15 cellular contexts compared by ENCODE assay signal in the genomic region with DNA sequence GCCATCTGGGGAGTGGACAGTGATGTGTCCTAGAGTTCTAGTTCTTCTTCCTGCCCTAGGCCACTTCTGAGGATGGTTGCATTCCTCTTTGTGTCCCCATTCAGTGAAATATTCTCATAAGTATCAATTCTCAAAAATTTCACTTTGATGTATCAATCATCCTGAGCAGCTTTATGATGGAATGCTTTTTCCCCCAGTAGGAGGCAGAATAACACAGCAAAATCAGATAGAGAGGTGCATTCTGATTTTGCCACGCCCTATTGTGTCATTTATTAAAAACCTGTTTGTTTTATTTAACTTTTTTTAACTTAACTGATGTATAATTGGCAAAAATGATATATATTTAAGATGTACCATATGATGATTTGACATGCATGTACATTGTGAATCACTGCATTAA.
DNase-seq lines count a peak whose midpoint lies in the region; ATAC-seq and TF ChIP-seq lines count a peak whose summit lies in the region.
"Had no signal": no experiment of that assay in that cellular context is flagged by ENCODE, and none has a peak within 500 bp of the region (broad histone marks: within the 10 kb centered on the region; RNA-seq: fewer than 3 reads in every experiment).

No MANE protein-coding gene starts in this region.

- H3K4me1 ChIP-seq in Karpas-422 (ENCODE audit: low read length) (no peaks in the 10 kb centered on the region), heart left ventricle (no peaks in the 10 kb centered on the region)
- H3K4me1 ChIP-seq: SJSA1 had no signal

- no peak for TF ChIP-seq POLR2A in heart left ventricle (IDR thresholded peaks at IDR 0.05)

- no peaks in the 10 kb centered on the region for H3K9me2 ChIP-seq in Karpas-422 (replicated peaks; ENCODE audit: insufficient read depth, low read length)

- TF ChIP-seq CTCF in 22Rv1 (IDR thresholded peaks at IDR 0.05) (peak; percentile 59), GM12874 (IDR thresholded peaks at IDR 0.05; ENCODE audit: insufficient read depth, low read depth, low read length) (peak; percentile 25; the same call in 1 of the 2 replicates), chondrocyte (IDR thresholded peaks at IDR 0.05) (peak; percentile 23), heart left ventricle (IDR thresholded peaks at IDR 0.05) (peak in 1 of 12 donors; percentile 3)

- DNase-seq in Karpas-422, result peak; percentile 74
- no peak for DNase-seq in chondrocyte (ENCODE audit: low spot score)
- no peak for DNase-seq in NCI-H146 (lab: John Stamatoyannopoulos, UW)
- no peak for DNase-seq in heart left ventricle
- DNase-seq in OCI-M2 (lab: John Stamatoyannopoulos, UW; ENCODE audit: unreplicated experiment), result no peak
- DNase-seq: activated CD4-positive, alpha-beta T cell treated with anti-CD3 and anti-CD28 coated beads, Interleukin-2, amount 50 U/mL, for 48 hours; activated naive CD8-positive, alpha-beta T cell treated with anti-CD3 and anti-CD28 coated beads, Interleukin-2, amount 50 U/mL, for 24 hours; activated T-cell treated with anti-CD3 and anti-CD28 coated beads, Interleukin-2, amount 50 U/mL, for 72 hours; caudate nucleus; mesendoderm; NCI-H1048 had no signal

- ATAC-seq in heart left ventricle (no peak), GM18867 (IDR thresholded peaks at IDR 0.05; ENCODE audit: unreplicated experiment) (no peak)
- ATAC-seq: activated naive CD8-positive, alpha-beta T cell treated with anti-CD3 and anti-CD28 coated beads, Interleukin-2, amount 50 U/mL, for 24 hours; activated T-cell treated with anti-CD3 and anti-CD28 coated beads, Interleukin-2, amount 50 U/mL, for 72 hours had no signal

- H3K36me3 ChIP-seq in Karpas-422 (ENCODE audit: insufficient read depth, low read length) (no peaks in the 10 kb centered on the region), heart left ventricle (no peaks in the 10 kb centered on the region)
- H3K36me3 ChIP-seq: SJSA1 had no signal

- intact Hi-C loops in heart left ventricle (cut with DNase I), result no loop called here

- no peaks in the 10 kb centered on the region for H3K9me3 ChIP-seq in Karpas-422 (ENCODE audit: low read length)
- no peaks in the 10 kb centered on the region for H3K9me3 ChIP-seq in heart left ventricle
- H3K9me3 ChIP-seq: SJSA1 had no signal

- H2AFZ ChIP-seq in Karpas-422 (ENCODE audit: low read length), result no peak overlapping the region

- WGBS in heart left ventricle, 4 donors, result 35 to 61% (median 53%) methylated on average over 1 of the region's 1 CpG

- no peaks in the 10 kb centered on the region for H4K20me1 ChIP-seq in Karpas-422 (ENCODE audit: insufficient read depth, low read depth, low read length)

- no peak overlapping the region for H3K27ac Mint-ChIP-seq in chondrocyte (ENCODE audit: unreplicated experiment)
- H3K27ac Mint-ChIP-seq: activated naive CD8-positive, alpha-beta T cell treated with anti-CD3 and anti-CD28 coated beads, Interleukin-2, amount 50 U/mL, for 24 hours; activated T-cell treated with anti-CD3 and anti-CD28 coated beads, Interleukin-2, amount 50 U/mL, for 72 hours had no signal

- H3K27ac ChIP-seq in 22Rv1 (no peak overlapping the region), Karpas-422 (ENCODE audit: low read length) (no peak overlapping the region), heart left ventricle (no peak overlapping the region)
- H3K27ac ChIP-seq: SJSA1 had no signal

- no peak overlapping the region for H3K4me2 ChIP-seq in Karpas-422 (ENCODE audit: low read depth, low read length, poor library complexity, severe bottlenecking)

- H3K4me3 Mint-ChIP-seq in chondrocyte (ENCODE audit: unreplicated experiment), result no peak overlapping the region
- H3K4me3 Mint-ChIP-seq: activated naive CD8-positive, alpha-beta T cell treated with anti-CD3 and anti-CD28 coated beads, Interleukin-2, amount 50 U/mL, for 24 hours; activated T-cell treated with anti-CD3 and anti-CD28 coated beads, Interleukin-2, amount 50 U/mL, for 72 hours had no signal

- no peak overlapping the region for H3K4me3 ChIP-seq in Karpas-422 (ENCODE audit: low read length)
- no peak overlapping the region for H3K4me3 ChIP-seq in heart left ventricle
- H3K4me3 ChIP-seq: SJSA1 had no signal

- no peaks in the 10 kb centered on the region for H3K36me3 Mint-ChIP-seq in chondrocyte (ENCODE audit: low read depth)

- no peaks in the 10 kb centered on the region for H3K4me1 Mint-ChIP-seq in chondrocyte (ENCODE audit: low read depth)
- H3K4me1 Mint-ChIP-seq: activated naive CD8-positive, alpha-beta T cell treated with anti-CD3 and anti-CD28 coated beads, Interleukin-2, amount 50 U/mL, for 24 hours had no signal

- H3K27me3 Mint-ChIP-seq in chondrocyte (ENCODE audit: low read depth), result peaks cover 3% of the 10 kb centered on the region
- H3K27me3 Mint-ChIP-seq: activated naive CD8-positive, alpha-beta T cell treated with anti-CD3 and anti-CD28 coated beads, Interleukin-2, amount 50 U/mL, for 24 hours had no signal

- H3K27me3 ChIP-seq in Karpas-422 (ENCODE audit: low read length), result no peaks in the 10 kb centered on the region
- H3K27me3 ChIP-seq in heart left ventricle, result no peaks in the 10 kb centered on the region
- H3K27me3 ChIP-seq: SJSA1 had no signal

- H3K9ac ChIP-seq in Karpas-422 (ENCODE audit: low read length), result no peak overlapping the region

- H3K9me3 Mint-ChIP-seq in chondrocyte (ENCODE audit: low read depth), result no peaks in the 10 kb centered on the region
- H3K9me3 Mint-ChIP-seq: activated naive CD8-positive, alpha-beta T cell treated with anti-CD3 and anti-CD28 coated beads, Interleukin-2, amount 50 U/mL, for 24 hours; activated T-cell treated with anti-CD3 and anti-CD28 coated beads, Interleukin-2, amount 50 U/mL, for 72 hours had no signal

- no peaks in the 10 kb centered on the region for H3K79me2 ChIP-seq in Karpas-422 (ENCODE audit: low read length)
